Comparison of ENCODE assay signal across 20 cellular contexts in the genomic region with DNA sequence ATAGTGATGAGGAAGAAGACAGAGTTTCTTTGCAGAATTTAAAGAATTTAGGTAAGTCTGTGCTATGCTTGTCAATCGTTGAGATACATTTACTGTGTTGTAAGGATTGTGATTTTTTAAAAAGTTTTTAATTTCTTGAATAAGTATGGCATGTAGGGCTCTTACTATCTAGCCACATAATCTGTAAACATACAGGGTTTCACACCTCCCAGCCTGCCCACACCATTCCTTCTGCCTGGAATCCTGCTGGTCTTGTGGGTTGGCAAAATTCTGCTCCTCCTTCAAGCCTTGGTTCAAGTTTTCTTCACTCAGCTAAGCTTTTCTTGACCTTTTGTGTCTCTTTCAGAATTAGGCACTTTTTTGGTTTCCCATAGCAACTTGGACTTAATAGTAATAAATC. TPM values are rescaled to one million over a fixed set of nuclear protein-coding genes. Genes with fewer than 3 reads are reported as not detected.
DNase-seq lines count a peak whose midpoint lies in the region; ATAC-seq and TF ChIP-seq lines count a peak whose summit lies in the region.
"Had no signal": no experiment of that assay in that cellular context is flagged by ENCODE, and none has a peak within 500 bp of the region (broad histone marks: within the 10 kb centered on the region; RNA-seq: fewer than 3 reads in every experiment).

No MANE protein-coding gene starts in this region.

- no peak overlapping the region for H2BK5ac ChIP-seq in mesenchymal stem cell (ENCODE audit: low read depth, low read length, poor library complexity, severe bottlenecking)

- H4K91ac ChIP-seq in mesenchymal stem cell (ENCODE audit: low read length) = no peak overlapping the region

- no peak for TF ChIP-seq POLR2A in upper lobe of left lung (IDR thresholded peaks at IDR 0.05)

- no peak overlapping the region for H3K9ac ChIP-seq in mesenchymal stem cell (ENCODE audit: low read length)
- H3K9ac ChIP-seq: KMS-11 had no signal

- no peak overlapping the region for H3K23ac ChIP-seq in mesenchymal stem cell (ENCODE audit: low read length in 2 of 2)

- no peaks in the 10 kb centered on the region for H3K9me3 Mint-ChIP-seq in activated naive CD4-positive, alpha-beta T cell treated with anti-CD3 and anti-CD28 coated beads, Interleukin-2, amount 50 U/mL, for 24 hours
- H3K9me3 Mint-ChIP-seq in activated naive CD8-positive, alpha-beta T cell treated with anti-CD3 and anti-CD28 coated beads, Interleukin-2, amount 50 U/mL, for 24 hours = no peaks in the 10 kb centered on the region
- H3K9me3 Mint-ChIP-seq: CD4-positive, alpha-beta memory T cell had no signal

- H3K27ac ChIP-seq in mesenchymal stem cell (ENCODE audit: low read length, poor library complexity, severe bottlenecking) = no peak overlapping the region
- H3K27ac ChIP-seq in upper lobe of left lung = no peak overlapping the region
- H3K27ac ChIP-seq: KMS-11 had no signal

- no peak overlapping the region for H4K8ac ChIP-seq in mesenchymal stem cell (ENCODE audit: low read length)

- H2BK12ac ChIP-seq in mesenchymal stem cell (ENCODE audit: low read length in 2 of 2) = no peak overlapping the region

- TF ChIP-seq CTCF in upper lobe of left lung (IDR thresholded peaks at IDR 0.05) = no peak

- H3K4me1 ChIP-seq in mesenchymal stem cell (ENCODE audit: control insufficient read depth, insufficient read depth, low read depth, low read length) = peaks cover 6% of the 10 kb centered on the region
- H3K4me1 ChIP-seq in upper lobe of left lung = peaks cover 0 to 1% (median 0%) of the 10 kb centered on the region in 4 donors

- H3K9me3 ChIP-seq in mesenchymal stem cell (ENCODE audit: control insufficient read depth, low read length) (no peaks in the 10 kb centered on the region), upper lobe of left lung (no peaks in the 10 kb centered on the region)
- H3K9me3 ChIP-seq: BE2C had no signal

- peaks cover 14% of the 10 kb centered on the region for H3K36me3 Mint-ChIP-seq in activated naive CD4-positive, alpha-beta T cell treated with anti-CD3 and anti-CD28 coated beads, Interleukin-2, amount 50 U/mL, for 24 hours
- peaks cover 57% of the 10 kb centered on the region for H3K36me3 Mint-ChIP-seq in activated naive CD8-positive, alpha-beta T cell treated with anti-CD3 and anti-CD28 coated beads, Interleukin-2, amount 50 U/mL, for 24 hours (ENCODE audit: low read depth)

- H3K18ac ChIP-seq in mesenchymal stem cell (ENCODE audit: low read depth in 1 of 2, low read length in 2 of 2) = no peak overlapping the region

- no peak for TF ChIP-seq EP300 in upper lobe of left lung (IDR thresholded peaks at IDR 0.05)

- no peak overlapping the region for H2AFZ ChIP-seq in mesenchymal stem cell (ENCODE audit: low read depth, low read length)

- no peak overlapping the region for H2BK120ac ChIP-seq in mesenchymal stem cell (ENCODE audit: low read depth, low read length)

- no peak for DNase-seq in activated naive CD4-positive, alpha-beta T cell (lab: John Stamatoyannopoulos, UW)
- DNase-seq in GM03348 (ENCODE audit: low spot score) (peak; percentile 51), mesenchymal stem cell (peak; percentile 14), upper lobe of left lung (no peak), NCI-H2029 (lab: John Stamatoyannopoulos, UW) (no peak), dedifferentiated amniotic fluid mesenchymal stem cell (ENCODE audit: extremely low spot score) (no peak)
- DNase-seq in activated naive CD8-positive, alpha-beta T cell treated with anti-CD3 and anti-CD28 coated beads, Interleukin-2, amount 50 U/mL, for 24 hours = no peak
- DNase-seq: BE2C; CD4-positive, alpha-beta memory T cell; DND-41; GF-D8; MM.1S; NCI-H187 treated with DMSO at 0.1 percent for 48 hours; NCI-H2171 treated with DMSO at 0.1 percent for 48 hours; NCI-H510A; NCI-H82 had no signal

- H3K27me3 ChIP-seq in mesenchymal stem cell (ENCODE audit: control insufficient read depth in 1 of 2, insufficient read depth in 1 of 2, low read length in 2 of 2) (no peaks in the 10 kb centered on the region), upper lobe of left lung (no peaks in the 10 kb centered on the region)
- H3K27me3 ChIP-seq: BE2C had no signal

- H3K36me3 ChIP-seq in mesenchymal stem cell (ENCODE audit: control insufficient read depth in 1 of 2, insufficient read depth in 2 of 2, low read depth in 1 of 2, low read length in 2 of 2) (peaks cover 39 to 75% of the 10 kb centered on the region in 2 experiments), upper lobe of left lung (peaks cover 22 to 82% (median 60%) of the 10 kb centered on the region in 4 donors)

- peak overlapping the region; percentile 59 for H3K27ac Mint-ChIP-seq in activated naive CD4-positive, alpha-beta T cell treated with anti-CD3 and anti-CD28 coated beads, Interleukin-2, amount 50 U/mL, for 24 hours
- H3K27ac Mint-ChIP-seq in activated naive CD8-positive, alpha-beta T cell treated with anti-CD3 and anti-CD28 coated beads, Interleukin-2, amount 50 U/mL, for 24 hours = peak overlapping the region; percentile 15

- 83% methylated on average over 1 of the region's 1 CpG for WGBS in mesenchymal stem cell
- WGBS in upper lobe of left lung, 2 donors = 92 to 100% methylated on average over 1 of the region's 1 CpG

- ATAC-seq in activated naive CD8-positive, alpha-beta T cell treated with anti-CD3 and anti-CD28 coated beads, Interleukin-2, amount 50 U/mL, for 24 hours = no peak
- ATAC-seq in upper lobe of left lung (ENCODE audit: low FRiP score in 2 of 2) = no peak
- ATAC-seq: Panc1, Right ventricle myocardium inferior had no signal

- H3K4me3 ChIP-seq in mesenchymal stem cell (ENCODE audit: insufficient read depth in 1 of 2, low read depth in 1 of 2, low read length in 2 of 2) (no peak overlapping the region), upper lobe of left lung (no peak overlapping the region)

- no peak overlapping the region for H3K4me3 Mint-ChIP-seq in activated naive CD4-positive, alpha-beta T cell treated with anti-CD3 and anti-CD28 coated beads, Interleukin-2, amount 50 U/mL, for 24 hours
- H3K4me3 Mint-ChIP-seq in activated naive CD8-positive, alpha-beta T cell treated with anti-CD3 and anti-CD28 coated beads, Interleukin-2, amount 50 U/mL, for 24 hours = no peak overlapping the region
- H3K4me3 Mint-ChIP-seq: CD4-positive, alpha-beta memory T cell had no signal

- peaks cover 28% of the 10 kb centered on the region for H3K79me1 ChIP-seq in mesenchymal stem cell (replicated peaks; ENCODE audit: low read length, poor library complexity, severe bottlenecking)

- no peak overlapping the region for H3K4me2 ChIP-seq in mesenchymal stem cell (ENCODE audit: low read length, poor library complexity, severe bottlenecking)
- H3K4me2 ChIP-seq: KMS-11 had no signal

- no peak overlapping the region for H3K14ac ChIP-seq in mesenchymal stem cell (ENCODE audit: low read length in 2 of 2)

- H3K27me3 Mint-ChIP-seq in activated naive CD4-positive, alpha-beta T cell treated with anti-CD3 and anti-CD28 coated beads, Interleukin-2, amount 50 U/mL, for 24 hours = no peaks in the 10 kb centered on the region
- no peaks in the 10 kb centered on the region for H3K27me3 Mint-ChIP-seq in activated naive CD8-positive, alpha-beta T cell treated with anti-CD3 and anti-CD28 coated beads, Interleukin-2, amount 50 U/mL, for 24 hours
- H3K27me3 Mint-ChIP-seq: CD4-positive, alpha-beta memory T cell had no signal

- peaks cover 40% of the 10 kb centered on the region for H3K4me1 Mint-ChIP-seq in activated naive CD4-positive, alpha-beta T cell treated with anti-CD3 and anti-CD28 coated beads, Interleukin-2, amount 50 U/mL, for 24 hours
- peaks cover 24% of the 10 kb centered on the region for H3K4me1 Mint-ChIP-seq in activated naive CD8-positive, alpha-beta T cell treated with anti-CD3 and anti-CD28 coated beads, Interleukin-2, amount 50 U/mL, for 24 hours

- H2AK5ac ChIP-seq in mesenchymal stem cell (ENCODE audit: low read length, severe bottlenecking) = no peak overlapping the region

- H2BK15ac ChIP-seq in mesenchymal stem cell (ENCODE audit: low read depth, poor library complexity, severe bottlenecking) = no peak overlapping the region

- no peak overlapping the region for H3K4ac ChIP-seq in mesenchymal stem cell (ENCODE audit: low read depth in 1 of 2, low read length in 2 of 2)

RNA-seq across cellular contexts. Expression of gene ZNHIT3, which starts 7.5 kb away (rescaled TPM):
- 33.9 TPM for polyA plus RNA-seq in mesenchymal stem cell (2013, experiment 1 of 2)
- polyA plus RNA-seq in mesenchymal stem cell (2013, experiment 2 of 2) = 34.6 TPM
- total RNA-seq in upper lobe of left lung = 10 to 100 TPM in 5 of 6 donors, 1 to 10 TPM in 1; 7.7 to 26.0 (median 21.6) TPM

RNA-seq across cellular contexts. Expression of gene MYO19, which starts 40.7 kb away (rescaled TPM):
- 18.2 TPM for polyA plus RNA-seq in mesenchymal stem cell (2013, experiment 1 of 2)
- polyA plus RNA-seq in mesenchymal stem cell (2013, experiment 2 of 2) = 16.6 TPM
- 100 to 1,000 TPM in 1 of 6 donors, 10 to 100 TPM in 5; 34.8 to 167 (median 49.4) TPM for total RNA-seq in upper lobe of left lung

RNA-seq across cellular contexts. Expression of gene PIGW, which starts 40.8 kb away (rescaled TPM):
- polyA plus RNA-seq in mesenchymal stem cell (2013, experiment 1 of 2) = 7.2 TPM
- polyA plus RNA-seq in mesenchymal stem cell (2013, experiment 2 of 2) = 8.0 TPM
- total RNA-seq in upper lobe of left lung = 10 to 100 TPM in 2 of 6 donors, 1 to 10 TPM in 2, under 1 TPM in 1, not detected in 1; 0.67 to 11.9 (median 9.3) TPM

RNA-seq across cellular contexts. Expression of gene GGNBP2, which starts 50.8 kb away (rescaled TPM):
- 66.8 TPM for polyA plus RNA-seq in mesenchymal stem cell (2013, experiment 1 of 2)
- 68.1 TPM for polyA plus RNA-seq in mesenchymal stem cell (2013, experiment 2 of 2)
- 100 to 1,000 TPM in 1 of 6 donors, 10 to 100 TPM in 5; 36.8 to 101 (median 70.0) TPM for total RNA-seq in upper lobe of left lung

Comparison
In these comparisons a context has a peak if more than half of its experiments do, and no peak if none do; other contexts are left out.
1. DNase-seq: peak in GM03348 (single experiment) and mesenchymal stem cell (single experiment); none in activated naive CD4-positive, alpha-beta T cell (0 of 4), activated naive CD8-positive, alpha-beta T cell treated with anti-CD3 and anti-CD28 coated beads, Interleukin-2, amount 50 U/mL, for 24 hours (single experiment), upper lobe of left lung (0 of 2), NCI-H2029 (single experiment) and dedifferentiated amniotic fluid mesenchymal stem cell (single experiment).